Comparison of ENCODE assay signal across 8 cellular contexts in genomic region chr1:234373064-234373937, GRCh38. TPM values are rescaled to one million over a fixed set of nuclear protein-coding genes. Genes with fewer than 3 reads are reported as not detected.
DNase-seq lines count a peak whose midpoint lies in the region; ATAC-seq and TF ChIP-seq lines count a peak whose summit lies in the region.

COA6 (plus strand) TSS chr1:234373456; CDS start chr1:234373467, 11 bp downstream.

- peaks cover 1% of the 10 kb centered on the region for H3K36me3 ChIP-seq in kidney epithelial cell (ENCODE audit: control insufficient read depth, insufficient read depth, low read length)

- ATAC-seq in HG03439 (IDR thresholded peaks at IDR 0.05; ENCODE audit: unreplicated experiment) = peak; percentile 91

- H3K27me3 ChIP-seq in kidney epithelial cell (ENCODE audit: control insufficient read depth, insufficient read depth, low read length) = no peaks in the 10 kb centered on the region

- peak; percentile 94 for TF ChIP-seq POLR2A in GM19193 (IDR thresholded peaks at IDR 0.05; ENCODE audit: extremely low read depth, insufficient read depth, insufficient read length)

- peak; percentile 94 for DNase-seq in AG20443 (ENCODE audit: low spot score)
- peak; percentile 96 for DNase-seq in NCI-H510A treated with DMSO at 0.1 percent for 48 hours (lab: John Stamatoyannopoulos, UW)
- DNase-seq in activated CD4-positive, alpha-beta T cell treated with anti-CD3 and anti-CD28 coated beads for 24 hours (ENCODE audit: low read depth in 2 of 2) = peak; percentile 84 to 88
- peak; percentile 98 for DNase-seq in choroid plexus epithelial cell (ENCODE audit: low read depth)
- peak; percentile 90 for DNase-seq in kidney epithelial cell (ENCODE audit: low read depth)
- peak; percentile 83 to 86 for DNase-seq in stimulated activated CD4-positive, alpha-beta T cell treated with anti-CD3 and anti-CD28 coated beads, Interleukin-15, amount 100 ng/mL, for 48 hours (ENCODE audit: low read depth in 2 of 2)

- H3K4me3 ChIP-seq in choroid plexus epithelial cell (ENCODE audit: low read depth, low read length) = peak within 1 kb of the TSS; percentile 95
- peak within 1 kb of the TSS; percentile 70 for H3K4me3 ChIP-seq in kidney epithelial cell (ENCODE audit: low read depth, low read length)

- TF ChIP-seq CTCF in choroid plexus epithelial cell (conservative IDR thresholded peaks at IDR 0.05; ENCODE audit: low read depth, low read length) = no peak
- TF ChIP-seq CTCF in kidney epithelial cell (IDR thresholded peaks at IDR 0.05; ENCODE audit: insufficient read depth, low read length, poor library complexity, severe bottlenecking) = no peak

RNA-seq across cellular contexts. Expression of gene COA6, which starts in this region (rescaled TPM):
- total RNA-seq in kidney epithelial cell = 25.9 and 46.2 TPM in 2 replicates

Comparison
In these comparisons a context has a peak if more than half of its experiments do, and no peak if none do; other contexts are left out.
1. Peak in every context shown above with its lines: DNase-seq, ATAC-seq and H3K4me3 ChIP-seq.